Comparison of ENCODE assay signal across 1 cellular context in genomic region chr21:44299458-44300261, GRCh38.
TF ChIP-seq lines count a peak whose summit lies in the region.

Gene PFKL, plus strand, starts transcription at chr21:44300053. Its CDS starts 53 bp downstream, at chr21:44300106.

TF ChIP-seq in HepG2, 621 proteins besides CTCF, POLR2A, EP300 and RAD21 (continued from another document):
- no peak for TF ChIP-seq ZSCAN9 (CRISPR knock-in tag; IDR thresholded peaks at IDR 0.05; ENCODE audit: borderline replicate concordance)
- TF ChIP-seq DBP (CRISPR knock-in tag; IDR thresholded peaks at IDR 0.05; ENCODE audit: not compliant biosample characterization), result no peak
- TF ChIP-seq NFAT5 (CRISPR knock-in tag; IDR thresholded peaks at IDR 0.05), result no peak
- TF ChIP-seq ZNF841 (CRISPR knock-in tag; IDR thresholded peaks at IDR 0.05; ENCODE audit: borderline replicate concordance), result no peak
- no peak for TF ChIP-seq SYNCRIP (IDR thresholded peaks at IDR 0.05; ENCODE audit: insufficient read depth, low read depth, low read length)
- no peak for TF ChIP-seq HNF4A (CRISPR knock-in tag; IDR thresholded peaks at IDR 0.05)
- TF ChIP-seq ZNF639 (CRISPR knock-in tag; conservative IDR thresholded peaks at IDR 0.05), result peak; percentile 33; the same call in 1 of the 2 replicates
- no peak for TF ChIP-seq TRIM22 (IDR thresholded peaks at IDR 0.05)
- TF ChIP-seq PRDM4 (CRISPR knock-in tag; IDR thresholded peaks at IDR 0.05; ENCODE audit: borderline replicate concordance), result no peak
- no peak for TF ChIP-seq ZNF282 (IDR thresholded peaks at IDR 0.05; ENCODE audit: partially characterized antibody)
- TF ChIP-seq ARID2 (CRISPR knock-in tag; IDR thresholded peaks at IDR 0.05; ENCODE audit: borderline replicate concordance), result no peak
- peak; percentile 60; the same call in 1 of the 2 replicates for TF ChIP-seq MYC (CRISPR knock-in tag; IDR thresholded peaks at IDR 0.05; ENCODE audit: borderline replicate concordance)
- no peak for TF ChIP-seq KLF9 (CRISPR knock-in tag; IDR thresholded peaks at IDR 0.05; ENCODE audit: low read depth)
- TF ChIP-seq PTBP1 (IDR thresholded peaks at IDR 0.05; ENCODE audit: low read depth, low read length, poor library complexity, severe bottlenecking), result no peak
- no peak for TF ChIP-seq SMAD9 (CRISPR knock-in tag; IDR thresholded peaks at IDR 0.05)
- TF ChIP-seq YEATS4 (CRISPR knock-in tag; IDR thresholded peaks at IDR 0.05; ENCODE audit: borderline replicate concordance), result no peak; the same call in 1 of the 2 replicates
- TF ChIP-seq ATM (IDR thresholded peaks at IDR 0.05; ENCODE audit: borderline replicate concordance), result no peak
- no peak for TF ChIP-seq ATF7 (IDR thresholded peaks at IDR 0.05)
- TF ChIP-seq ATF7 (CRISPR knock-in tag; IDR thresholded peaks at IDR 0.05), result no peak
TF ChIP-seq in HepG2: peak in this region for 169.
